In the genomic region with DNA sequence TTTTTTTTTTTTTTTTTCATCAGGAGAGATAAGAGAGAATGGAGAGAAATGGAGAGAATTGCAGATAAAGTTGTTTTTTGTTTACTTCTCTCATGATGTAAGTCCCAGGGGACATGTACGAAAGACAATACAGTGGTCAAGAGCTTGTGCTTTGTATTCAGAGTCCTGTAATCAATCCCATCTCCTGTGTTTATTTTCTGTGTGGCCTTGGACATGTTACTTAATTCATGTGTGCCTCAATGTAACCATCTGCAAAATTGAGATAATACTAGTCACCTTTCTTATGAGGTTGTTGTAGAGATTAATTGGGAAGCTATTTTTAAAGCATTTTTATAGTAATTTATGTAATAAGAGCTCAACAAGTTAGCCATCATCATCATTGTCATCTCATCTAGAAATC, we compare ENCODE assay signal across 20 cellular contexts.
DNase-seq lines count a peak whose midpoint lies in the region; ATAC-seq, FAIRE-seq and TF ChIP-seq lines count a peak whose summit lies in the region.
"Had no signal": no experiment of that assay in that cellular context is flagged by ENCODE, and none has a peak within 500 bp of the region (broad histone marks: within the 10 kb centered on the region; RNA-seq: fewer than 3 reads in every experiment).

No MANE protein-coding gene starts in this region.

- H3K9ac ChIP-seq in liver (ENCODE audit: low read depth in 1 of 2, low read length in 2 of 2) (no peak overlapping the region), HepG2 (ENCODE audit: insufficient read depth, low read depth, low read length) (no peak overlapping the region), SK-N-MC (ENCODE audit: insufficient read length) (no peak overlapping the region)
- H3K9ac ChIP-seq: BLaER1 had no signal

- TF ChIP-seq EP300 in HepG2 (IDR thresholded peaks at IDR 0.05; ENCODE audit: low read depth in 2 of 2, low read length in 2 of 2) (no peak), HepG2 (CRISPR knock-in tag; IDR thresholded peaks at IDR 0.05; ENCODE audit: borderline replicate concordance) (no peak)

- intact Hi-C loops in HepG2 (cut with micrococcal nuclease; ENCODE audit: unreplicated experiment), result no loop called here

- POLR2A ChIA-PET in HepG2 (lab: Yijun Ruan, JAX), result no interaction called here

- no peaks in the 10 kb centered on the region for H3K9me3 ChIP-seq in liver (ENCODE audit: control insufficient read depth in 4 of 4, low read length in 3 of 4)
- no peaks in the 10 kb centered on the region for H3K9me3 ChIP-seq in HepG2 (ENCODE audit: low read length)
- no peaks in the 10 kb centered on the region for H3K9me3 ChIP-seq in SK-N-MC (ENCODE audit: low read depth, low read length)
- H3K9me3 ChIP-seq: BLaER1, HAP-1 had no signal

- in situ Hi-C loops in HepG2 (cut with HindIII; ENCODE audit: extremely low pct_ligation_motif_present, low pct_unique_long_range_greater_than_20kb), result loop anchor here (25.0 kb wide), 1 partner anchor 299 kb away; no protein-coding TSS in a partner anchor

- no peaks in the 10 kb centered on the region for H4K20me1 ChIP-seq in HepG2 (ENCODE audit: insufficient read depth, low read length)

- CTCF ChIA-PET in HepG2 (lab: Yijun Ruan, JAX; ENCODE audit: low intra/inter-chr PET ratio, low total read pairs), result no interaction called here

- TF ChIP-seq RAD21 in liver (IDR thresholded peaks at IDR 0.05) (no peak), HepG2 (CRISPR knock-in tag; IDR thresholded peaks at IDR 0.05) (no peak)

- H3K4me3 ChIP-seq in liver (ENCODE audit: low read depth in 1 of 3, low read length in 3 of 3) (no peak overlapping the region), HepG2 (replicated peaks in 1 of 3; ENCODE audit: insufficient read depth in 1 of 3, low read depth in 2 of 3, low read length in 3 of 3) (no peak overlapping the region), SK-N-MC (no peak overlapping the region)
- H3K4me3 ChIP-seq: BLaER1, HAP-1 had no signal

- TF ChIP-seq CTCF in liver (IDR thresholded peaks at IDR 0.05; ENCODE audit: low read depth, low read length, missing input control), result no peak
- TF ChIP-seq CTCF in HepG2 (CRISPR knock-in tag; IDR thresholded peaks at IDR 0.05), result no peak

- H3K27ac ChIP-seq in liver (ENCODE audit: low read depth in 1 of 2, low read length in 2 of 2) (peak overlapping the region; percentile 7 to 55), HepG2 (ENCODE audit: extremely low read length, insufficient read depth, low read length) (no peak overlapping the region), SK-N-MC (peak overlapping the region; percentile 53; the same call in 1 of the 2 replicates), caudate nucleus (ENCODE audit: low read depth, low read length) (no peak overlapping the region)
- H3K27ac ChIP-seq: BLaER1, HL-60 had no signal

- WGBS in liver, result 33% methylated on average over 1 of the region's 1 CpG
- 0% methylated on average over 1 of the region's 1 CpG for WGBS in HepG2 (ENCODE audit: low lambda C conversion rate)

- H3K36me3 ChIP-seq in liver (ENCODE audit: control insufficient read depth in 4 of 4, insufficient read depth in 3 of 4, low read depth in 1 of 4, low read length in 3 of 4), result no peaks in the 10 kb centered on the region
- H3K36me3 ChIP-seq in HepG2 (replicated peaks in 1 of 2; ENCODE audit: control insufficient read depth in 1 of 2, insufficient read depth in 2 of 2, low read length in 2 of 2), result no peaks in the 10 kb centered on the region
- peaks cover 4% of the 10 kb centered on the region; the same call in 1 of the 2 replicates for H3K36me3 ChIP-seq in SK-N-MC (ENCODE audit: insufficient read depth, low read length)
- H3K36me3 ChIP-seq: HAP-1 had no signal

- no TSS peak for BruUV-seq in HepG2 (replicated peaks; lab: Mats Ljungman, UMichigan)

- H3K4me1 ChIP-seq in liver (ENCODE audit: control insufficient read depth in 4 of 4, insufficient read depth in 4 of 4, low read length in 3 of 4) (peaks cover 5 to 48% (median 36%) of the 10 kb centered on the region in 4 donors), HepG2 (ENCODE audit: insufficient read depth, low read length) (peaks cover 18% of the 10 kb centered on the region)

- H3K27me3 ChIP-seq in liver (ENCODE audit: control insufficient read depth in 4 of 4, insufficient read depth in 4 of 4, low read length in 3 of 4) (no peaks in the 10 kb centered on the region), HepG2 (ENCODE audit: control insufficient read depth in 1 of 2, insufficient read depth in 2 of 2, low read length in 2 of 2) (no peaks in the 10 kb centered on the region)
- H3K27me3 ChIP-seq: BLaER1 had no signal

- H3K79me2 ChIP-seq in HepG2 (ENCODE audit: insufficient read depth, low read length), result no peaks in the 10 kb centered on the region

- no peak for DNase-seq in HepG2 (ENCODE audit: low spot score)
- DNase-seq in SK-N-MC (ENCODE audit: low read depth, low spot score), result no peak
- DNase-seq in caudate nucleus (lab: John Stamatoyannopoulos, UW), result no peak
- no peak for DNase-seq in GM03348 (ENCODE audit: low spot score)
- DNase-seq: 8988T; CD8-positive, alpha-beta T cell; DMS79; KBM-7; NCI-H1048; NCI-H146; NCI-H510A had no signal

- FAIRE-seq in HepG2 (lab: Jason Lieb, UNC) (no peak), islet of Langerhans (lab: Jason Lieb, UNC) (peak; percentile 86)
- FAIRE-seq: G401.6 had no signal

- no peak overlapping the region for H3K4me2 ChIP-seq in HepG2 (ENCODE audit: low read depth, low read length)
- H3K4me2 ChIP-seq: BLaER1 had no signal

- no peak overlapping the region for H2AFZ ChIP-seq in HepG2 (ENCODE audit: low read length)

- TF ChIP-seq POLR2A in HepG2 (IDR thresholded peaks at IDR 0.05; ENCODE audit: insufficient read depth in 1 of 2, low read depth in 2 of 2, low read length in 2 of 2), result no peak

- ATAC-seq in HepG2, result no peak
- no peak for ATAC-seq in HG03280 (IDR thresholded peaks at IDR 0.05; ENCODE audit: unreplicated experiment)
- no peak for ATAC-seq in GM21825 (IDR thresholded peaks at IDR 0.05; ENCODE audit: unreplicated experiment)
- ATAC-seq: CD8-positive, alpha-beta T cell; Panc1 had no signal

TF ChIP-seq in liver, 16 proteins besides CTCF, POLR2A, EP300 and RAD21:
- TF ChIP-seq TAF1 (conservative IDR thresholded peaks at IDR 0.05), result no peak
- peak in 1 of 2 donors; percentile 3 for TF ChIP-seq HNF4A (conservative IDR thresholded peaks at IDR 0.05)
- TF ChIP-seq, protein P1, sequence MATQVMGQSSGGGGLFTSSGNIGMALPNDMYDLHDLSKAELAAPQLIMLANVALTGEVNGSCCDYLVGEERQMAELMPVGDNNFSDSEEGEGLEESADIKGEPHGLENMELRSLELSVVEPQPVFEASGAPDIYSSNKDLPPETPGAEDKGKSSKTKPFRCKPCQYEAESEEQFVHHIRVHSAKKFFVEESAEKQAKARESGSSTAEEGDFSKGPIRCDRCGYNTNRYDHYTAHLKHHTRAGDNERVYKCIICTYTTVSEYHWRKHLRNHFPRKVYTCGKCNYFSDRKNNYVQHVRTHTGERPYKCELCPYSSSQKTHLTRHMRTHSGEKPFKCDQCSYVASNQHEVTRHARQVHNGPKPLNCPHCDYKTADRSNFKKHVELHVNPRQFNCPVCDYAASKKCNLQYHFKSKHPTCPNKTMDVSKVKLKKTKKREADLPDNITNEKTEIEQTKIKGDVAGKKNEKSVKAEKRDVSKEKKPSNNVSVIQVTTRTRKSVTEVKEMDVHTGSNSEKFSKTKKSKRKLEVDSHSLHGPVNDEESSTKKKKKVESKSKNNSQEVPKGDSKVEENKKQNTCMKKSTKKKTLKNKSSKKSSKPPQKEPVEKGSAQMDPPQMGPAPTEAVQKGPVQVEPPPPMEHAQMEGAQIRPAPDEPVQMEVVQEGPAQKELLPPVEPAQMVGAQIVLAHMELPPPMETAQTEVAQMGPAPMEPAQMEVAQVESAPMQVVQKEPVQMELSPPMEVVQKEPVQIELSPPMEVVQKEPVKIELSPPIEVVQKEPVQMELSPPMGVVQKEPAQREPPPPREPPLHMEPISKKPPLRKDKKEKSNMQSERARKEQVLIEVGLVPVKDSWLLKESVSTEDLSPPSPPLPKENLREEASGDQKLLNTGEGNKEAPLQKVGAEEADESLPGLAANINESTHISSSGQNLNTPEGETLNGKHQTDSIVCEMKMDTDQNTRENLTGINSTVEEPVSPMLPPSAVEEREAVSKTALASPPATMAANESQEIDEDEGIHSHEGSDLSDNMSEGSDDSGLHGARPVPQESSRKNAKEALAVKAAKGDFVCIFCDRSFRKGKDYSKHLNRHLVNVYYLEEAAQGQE (IDR thresholded peaks at IDR 0.05), result no peak
- TF ChIP-seq EGR1 (IDR thresholded peaks at IDR 0.05; ENCODE audit: low read depth in 2 of 2), result no peak

TF ChIP-seq in HepG2, 621 proteins besides CTCF, POLR2A, EP300 and RAD21 (continues in another document):
- TF ChIP-seq ZNF552 (CRISPR knock-in tag; IDR thresholded peaks at IDR 0.05; ENCODE audit: borderline replicate concordance) (no peak), SKI (IDR thresholded peaks at IDR 0.05; ENCODE audit: partially characterized antibody) (no peak), GATA4 (IDR thresholded peaks at IDR 0.05; ENCODE audit: borderline replicate concordance, low read depth) (no peak), ZNF263 (CRISPR knock-in tag; IDR thresholded peaks at IDR 0.05) (no peak), RXRA (CRISPR knock-in tag; IDR thresholded peaks at IDR 0.05) (no peak), ZNF207 (IDR thresholded peaks at IDR 0.05; ENCODE audit: borderline replicate concordance) (no peak), ZNF572 (CRISPR knock-in tag; IDR thresholded peaks at IDR 0.05) (no peak)
- TF ChIP-seq, protein P2, sequence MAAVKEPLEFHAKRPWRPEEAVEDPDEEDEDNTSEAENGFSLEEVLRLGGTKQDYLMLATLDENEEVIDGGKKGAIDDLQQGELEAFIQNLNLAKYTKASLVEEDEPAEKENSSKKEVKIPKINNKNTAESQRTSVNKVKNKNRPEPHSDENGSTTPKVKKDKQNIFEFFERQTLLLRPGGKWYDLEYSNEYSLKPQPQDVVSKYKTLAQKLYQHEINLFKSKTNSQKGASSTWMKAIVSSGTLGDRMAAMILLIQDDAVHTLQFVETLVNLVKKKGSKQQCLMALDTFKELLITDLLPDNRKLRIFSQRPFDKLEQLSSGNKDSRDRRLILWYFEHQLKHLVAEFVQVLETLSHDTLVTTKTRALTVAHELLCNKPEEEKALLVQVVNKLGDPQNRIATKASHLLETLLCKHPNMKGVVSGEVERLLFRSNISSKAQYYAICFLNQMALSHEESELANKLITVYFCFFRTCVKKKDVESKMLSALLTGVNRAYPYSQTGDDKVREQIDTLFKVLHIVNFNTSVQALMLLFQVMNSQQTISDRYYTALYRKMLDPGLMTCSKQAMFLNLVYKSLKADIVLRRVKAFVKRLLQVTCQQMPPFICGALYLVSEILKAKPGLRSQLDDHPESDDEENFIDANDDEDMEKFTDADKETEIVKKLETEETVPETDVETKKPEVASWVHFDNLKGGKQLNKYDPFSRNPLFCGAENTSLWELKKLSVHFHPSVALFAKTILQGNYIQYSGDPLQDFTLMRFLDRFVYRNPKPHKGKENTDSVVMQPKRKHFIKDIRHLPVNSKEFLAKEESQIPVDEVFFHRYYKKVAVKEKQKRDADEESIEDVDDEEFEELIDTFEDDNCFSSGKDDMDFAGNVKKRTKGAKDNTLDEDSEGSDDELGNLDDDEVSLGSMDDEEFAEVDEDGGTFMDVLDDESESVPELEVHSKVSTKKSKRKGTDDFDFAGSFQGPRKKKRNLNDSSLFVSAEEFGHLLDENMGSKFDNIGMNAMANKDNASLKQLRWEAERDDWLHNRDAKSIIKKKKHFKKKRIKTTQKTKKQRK (IDR thresholded peaks at IDR 0.05; ENCODE audit: low read length), result no peak

Comparison
In these comparisons a context has a peak if more than half of its experiments do, and no peak if none do; other contexts are left out.
1. H3K27ac ChIP-seq: peak in liver (2 of 2) and SK-N-MC (single experiment); none in HepG2 (single experiment) and caudate nucleus (single experiment).